In genomic region chr14:97459180-97459579, GRCh38 we compare ENCODE assay signal across 10 cellular contexts.
DNase-seq lines count a peak whose midpoint lies in the region; ATAC-seq and TF ChIP-seq lines count a peak whose summit lies in the region.
"Had no signal": no experiment of that assay in that cellular context is flagged by ENCODE, and none has a peak within 500 bp of the region (broad histone marks: within the 10 kb centered on the region; RNA-seq: fewer than 3 reads in every experiment).

No MANE protein-coding gene starts in this region.

- TF ChIP-seq CTCF in activated CD8-positive, alpha-beta T cell treated with anti-CD3 and anti-CD28 coated beads for 36 hours (IDR thresholded peaks at IDR 0.05), result no peak

- no peaks in the 10 kb centered on the region for H3K36me3 ChIP-seq in subcutaneous abdominal adipose tissue (ENCODE audit: control insufficient read depth in 5 of 5, insufficient read depth in 5 of 5, low read length in 5 of 5)
- H3K36me3 ChIP-seq in Karpas-422 (ENCODE audit: insufficient read depth, low read length), result no peaks in the 10 kb centered on the region

- peaks cover 0 to 18% (median 14%) of the 10 kb centered on the region in 5 donors for H3K4me1 ChIP-seq in subcutaneous abdominal adipose tissue (ENCODE audit: control insufficient read depth in 5 of 5, insufficient read depth in 5 of 5, low read length in 5 of 5)
- H3K4me1 ChIP-seq in Karpas-422 (ENCODE audit: low read length), result no peaks in the 10 kb centered on the region

- H3K9me2 ChIP-seq in Karpas-422 (replicated peaks; ENCODE audit: insufficient read depth, low read length), result 0 out of 2 replicates have a peak, but pooled peaks cover under 1% of the 10 kb centered on the region

- POLR2A ChIA-PET in activated CD8-positive, alpha-beta T cell treated with anti-CD3 and anti-CD28 coated beads for 36 hours (lab: Charles Lee), result interaction anchor here (1.3 to 3.6 kb wide), 4 partner anchors 9 to 80 kb away, joined by 3 to 16 read pairs (median 9); no protein-coding TSS in a partner anchor

- peaks cover 58% of the 10 kb centered on the region for H3K4me1 Mint-ChIP-seq in activated T-cell treated with anti-CD3 and anti-CD28 coated beads, Interleukin-2, amount 50 U/mL, for 24 hours (ENCODE audit: low read depth)
- H3K4me1 Mint-ChIP-seq in activated CD8-positive, alpha-beta T cell treated with anti-CD3 and anti-CD28 coated beads for 36 hours (ENCODE audit: low read depth), result peaks cover 47% of the 10 kb centered on the region
- peaks cover 77 to 91% of the 10 kb centered on the region in 2 donors for H3K4me1 Mint-ChIP-seq in immature natural killer cell

- peaks cover 7 to 15% (median 11%) of the 10 kb centered on the region in 5 donors for H3K9me3 ChIP-seq in subcutaneous abdominal adipose tissue (ENCODE audit: control insufficient read depth in 5 of 5, low read length in 5 of 5)
- peaks cover 18% of the 10 kb centered on the region for H3K9me3 ChIP-seq in Karpas-422 (ENCODE audit: low read length)

- ATAC-seq in activated CD8-positive, alpha-beta T cell treated with anti-CD3 and anti-CD28 coated beads for 36 hours, result peak; percentile 33
- no peak for ATAC-seq in HG03378 (IDR thresholded peaks at IDR 0.05; ENCODE audit: unreplicated experiment)

- H3K27me3 Mint-ChIP-seq in activated T-cell treated with anti-CD3 and anti-CD28 coated beads, Interleukin-2, amount 50 U/mL, for 24 hours, result no peaks in the 10 kb centered on the region
- no peaks in the 10 kb centered on the region for H3K27me3 Mint-ChIP-seq in activated CD8-positive, alpha-beta T cell treated with anti-CD3 and anti-CD28 coated beads for 36 hours
- H3K27me3 Mint-ChIP-seq in immature natural killer cell (ENCODE audit: low read depth in 3 of 3), result peaks cover 0 to 12% (median 1%) of the 10 kb centered on the region in 3 donors

- H3K27me3 ChIP-seq in subcutaneous abdominal adipose tissue (ENCODE audit: control insufficient read depth in 5 of 5, insufficient read depth in 4 of 5, low read length in 5 of 5) (peaks cover 0 to 25% (median 5%) of the 10 kb centered on the region in 5 donors), Karpas-422 (ENCODE audit: low read length) (peaks cover 5% of the 10 kb centered on the region; the same call in 1 of the 2 replicates)

- peak overlapping the region in 1 of 5 donors; percentile 23 for H3K9ac ChIP-seq in subcutaneous abdominal adipose tissue (ENCODE audit: low read length in 5 of 5)
- H3K9ac ChIP-seq in Karpas-422 (ENCODE audit: low read length), result no peak overlapping the region

- intact Hi-C loops in activated CD8-positive, alpha-beta T cell treated with anti-CD3 and anti-CD28 coated beads for 36 hours (cut with micrococcal nuclease), result no loop called here

- H3K27ac ChIP-seq in subcutaneous abdominal adipose tissue (ENCODE audit: low read depth, low read length) (no peak overlapping the region), Karpas-422 (ENCODE audit: low read length) (no peak overlapping the region)
- H3K27ac ChIP-seq: C4-2B, SK-N-MC had no signal

- H3K36me3 Mint-ChIP-seq in activated T-cell treated with anti-CD3 and anti-CD28 coated beads, Interleukin-2, amount 50 U/mL, for 24 hours (ENCODE audit: low read depth), result peaks cover 63% of the 10 kb centered on the region
- H3K36me3 Mint-ChIP-seq in activated CD8-positive, alpha-beta T cell treated with anti-CD3 and anti-CD28 coated beads for 36 hours (ENCODE audit: low read depth), result peaks cover 54% of the 10 kb centered on the region
- peaks cover 24 to 28% (median 27%) of the 10 kb centered on the region in 3 donors for H3K36me3 Mint-ChIP-seq in immature natural killer cell

- no peaks in the 10 kb centered on the region for H3K79me2 ChIP-seq in Karpas-422 (ENCODE audit: low read length)

- H2AFZ ChIP-seq in Karpas-422 (ENCODE audit: low read length), result no peak overlapping the region

- DNase-seq in activated T-cell treated with anti-CD3 and anti-CD28 coated beads, Interleukin-2, amount 50 U/mL, for 24 hours, result no peak
- no peak for DNase-seq in activated T-cell treated with anti-CD3 and anti-CD28 coated beads for 4 hours
- DNase-seq in activated CD8-positive, alpha-beta T cell treated with anti-CD3 and anti-CD28 coated beads for 36 hours, result peak; percentile 57
- no peak for DNase-seq in immature natural killer cell
- DNase-seq in hepatic stellate cell (ENCODE audit: low spot score), result no peak
- DNase-seq in Karpas-422, result no peak

- H3K27ac Mint-ChIP-seq in activated T-cell treated with anti-CD3 and anti-CD28 coated beads, Interleukin-2, amount 50 U/mL, for 24 hours, result peak overlapping the region; percentile 96
- peak overlapping the region; percentile 100 for H3K27ac Mint-ChIP-seq in activated CD8-positive, alpha-beta T cell treated with anti-CD3 and anti-CD28 coated beads for 36 hours
- H3K27ac Mint-ChIP-seq in immature natural killer cell, result peak overlapping the region; percentile 94 to 99 (median 98)

- no peak overlapping the region for H3K4me2 ChIP-seq in Karpas-422 (ENCODE audit: low read depth, low read length, poor library complexity, severe bottlenecking)

- no peaks in the 10 kb centered on the region for H4K20me1 ChIP-seq in Karpas-422 (ENCODE audit: insufficient read depth, low read depth, low read length)

- H3K4me3 ChIP-seq in subcutaneous abdominal adipose tissue (ENCODE audit: low read depth in 1 of 5, low read length in 5 of 5), result peak overlapping the region in 4 of 5 donors; percentile 27 to 71 (median 60)
- no peak overlapping the region for H3K4me3 ChIP-seq in Karpas-422 (ENCODE audit: low read length)

- peaks cover 32% of the 10 kb centered on the region for H3K9me3 Mint-ChIP-seq in activated T-cell treated with anti-CD3 and anti-CD28 coated beads, Interleukin-2, amount 50 U/mL, for 24 hours
- H3K9me3 Mint-ChIP-seq in activated CD8-positive, alpha-beta T cell treated with anti-CD3 and anti-CD28 coated beads for 36 hours, result peaks cover 24% of the 10 kb centered on the region
- H3K9me3 Mint-ChIP-seq in immature natural killer cell, result peaks cover 0 to 20% (median 10%) of the 10 kb centered on the region in 6 donors

- peak overlapping the region; percentile 81 for H3K4me3 Mint-ChIP-seq in activated T-cell treated with anti-CD3 and anti-CD28 coated beads, Interleukin-2, amount 50 U/mL, for 24 hours
- H3K4me3 Mint-ChIP-seq in activated CD8-positive, alpha-beta T cell treated with anti-CD3 and anti-CD28 coated beads for 36 hours, result peak overlapping the region; percentile 92
- peak overlapping the region; percentile 83 to 94 (median 89) for H3K4me3 Mint-ChIP-seq in immature natural killer cell

- CTCF ChIA-PET in activated CD8-positive, alpha-beta T cell treated with anti-CD3 and anti-CD28 coated beads for 36 hours (lab: Charles Lee), result interaction anchor here (3.6 kb wide), 1 partner anchor 15 kb away, joined by 22 read pairs; no protein-coding TSS in a partner anchor
